Comparison of ENCODE assay signal across 37 cellular contexts in the genomic region with DNA sequence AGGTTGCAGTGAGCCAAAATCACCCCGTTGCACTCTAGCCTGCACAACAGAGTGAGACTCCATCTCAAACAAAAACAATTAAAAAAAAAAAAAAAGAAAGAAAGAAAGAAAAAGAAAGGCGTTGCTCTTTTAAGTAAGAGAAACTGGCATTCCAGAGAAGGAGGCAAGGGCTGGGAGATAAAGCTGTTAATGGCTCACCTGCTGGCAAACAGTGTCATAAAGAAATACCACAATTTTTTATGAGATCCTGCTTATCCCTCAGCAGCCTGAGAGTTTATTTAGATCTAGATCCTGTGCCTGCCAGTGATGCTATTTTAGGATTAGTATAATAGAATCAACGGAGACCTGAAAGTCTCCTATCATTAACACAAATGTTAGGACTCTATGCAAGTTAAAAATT. TPM values are rescaled to one million over a fixed set of nuclear protein-coding genes. Genes with fewer than 3 reads are reported as not detected.
"Had no signal": no experiment of that assay in that cellular context is flagged by ENCODE, and none has a peak within 500 bp of the region (broad histone marks: within the 10 kb centered on the region; RNA-seq: fewer than 3 reads in every experiment).

No MANE protein-coding gene starts in this region.

- H3K27ac Mint-ChIP-seq: activated CD4-positive, alpha-beta memory T cell treated with anti-CD3 and anti-CD28 coated beads, Interleukin-2, amount 10 ng/mL, durations not matched to agents 7 days and 5 days; activated CD8-positive, alpha-beta memory T cell treated with anti-CD3 and anti-CD28 coated beads, Interleukin-2, amount 10 ng/mL, durations not matched to agents 7 days and 5 days; activated naive CD4-positive, alpha-beta T cell treated with anti-CD3 and anti-CD28 coated beads, Interleukin-2, amount 10 ng/mL, durations not matched to agents 7 days and 5 days; activated naive CD8-positive, alpha-beta T cell; activated naive CD8-positive, alpha-beta T cell treated with anti-CD3 and anti-CD28 coated beads, Interleukin-2, amount 50 U/mL, for 24 hours; brain had no signal

- H3K9me3 Mint-ChIP-seq: activated CD4-positive, alpha-beta memory T cell treated with anti-CD3 and anti-CD28 coated beads, Interleukin-2, amount 10 ng/mL, durations not matched to agents 7 days and 5 days; activated naive CD4-positive, alpha-beta T cell treated with anti-CD3 and anti-CD28 coated beads, Interleukin-2, amount 10 ng/mL, durations not matched to agents 7 days and 5 days; activated naive CD8-positive, alpha-beta T cell treated with anti-CD3 and anti-CD28 coated beads, Interleukin-2, amount 50 U/mL, for 24 hours; brain had no signal

- H3K36me3 ChIP-seq: WERI-Rb-1 had no signal

- H3K27me3 Mint-ChIP-seq: activated naive CD4-positive, alpha-beta T cell treated with anti-CD3 and anti-CD28 coated beads, Interleukin-2, amount 10 ng/mL, durations not matched to agents 7 days and 5 days had no signal

- H3K27ac ChIP-seq: RWPE1, WERI-Rb-1 had no signal

- H3K4me1 Mint-ChIP-seq: activated CD4-positive, alpha-beta memory T cell treated with anti-CD3 and anti-CD28 coated beads, Interleukin-2, amount 10 ng/mL, durations not matched to agents 7 days and 5 days; activated CD8-positive, alpha-beta memory T cell treated with anti-CD3 and anti-CD28 coated beads, Interleukin-2, amount 10 ng/mL, durations not matched to agents 7 days and 5 days; activated naive CD4-positive, alpha-beta T cell treated with anti-CD3 and anti-CD28 coated beads, Interleukin-2, amount 10 ng/mL, durations not matched to agents 7 days and 5 days; activated naive CD8-positive, alpha-beta T cell treated with anti-CD3 and anti-CD28 coated beads, Interleukin-2, amount 50 U/mL, for 24 hours; brain had no signal

- DNase-seq: activated CD4-positive, alpha-beta memory T cell treated with anti-CD3 and anti-CD28 coated beads, Interleukin-2, amount 10 ng/mL, durations not matched to agents 7 days and 5 days; activated CD4-positive, alpha-beta T cell treated with anti-CD3 and anti-CD28 coated beads for 1 hour; activated CD4-positive, alpha-beta T cell treated with anti-CD3 and anti-CD28 coated beads for 48 hours; activated CD4-positive, CD25-positive, alpha-beta regulatory T cell; activated CD8-positive, alpha-beta memory T cell treated with anti-CD3 and anti-CD28 coated beads for 24 hours; activated CD8-positive, alpha-beta memory T cell treated with anti-CD3 and anti-CD28 coated beads, Interleukin-2, amount 10 ng/mL, durations not matched to agents 7 days and 5 days; activated CD8-positive, alpha-beta memory T cell treated with anti-CD3 and anti-CD28 coated beads, Interleukin-2, amount 50 U/mL, for 48 hours; activated effector memory CD4-positive, alpha-beta T cell treated with Interleukin-2 at 50 U/mL for 16 hours; activated naive CD4-positive, alpha-beta T cell treated with anti-CD3 and anti-CD28 coated beads, Interleukin-2, amount 10 ng/mL, durations not matched to agents 7 days and 5 days; activated naive CD8-positive, alpha-beta T cell treated with anti-CD3 and anti-CD28 coated beads, Interleukin-2, amount 50 U/mL, for 24 hours; activated T-cell treated with anti-CD3 and anti-CD28 coated beads, Interleukin-2, amount 50 U/mL, for 48 hours; anterior cingulate cortex; caudate nucleus; cerebellar nuclear complex; MM.1S; MV-4-11; NCI-H1092; NCI-H1436 treated with DMSO at 0.1 percent for 48 hours; NCI-H1694 treated with DMSO at 0.1 percent for 48 hours; NCI-H2029; NCI-H345; NCI-H524 treated with DMSO at 0.1 percent for 48 hours; NCI-H748 treated with DMSO at 0.1 percent for 48 hours; NK-92 treated with Interleukin-12 subunit alpha and Interleukin-12 subunit beta, amount 100 ng/mL, for 24 hours; PC-3; SIG-M5; SW 1271; T-helper 1 cell; T-helper 2 cell; T-helper 9 cell; WERI-Rb-1 had no signal

- H3K36me3 Mint-ChIP-seq: activated CD8-positive, alpha-beta memory T cell treated with anti-CD3 and anti-CD28 coated beads, Interleukin-2, amount 10 ng/mL, durations not matched to agents 7 days and 5 days; activated naive CD4-positive, alpha-beta T cell treated with anti-CD3 and anti-CD28 coated beads, Interleukin-2, amount 10 ng/mL, durations not matched to agents 7 days and 5 days; activated naive CD8-positive, alpha-beta T cell; brain had no signal

- ATAC-seq: activated CD8-positive, alpha-beta memory T cell treated with anti-CD3 and anti-CD28 coated beads, Interleukin-2, amount 10 ng/mL, durations not matched to agents 7 days and 5 days; activated naive CD8-positive, alpha-beta T cell treated with anti-CD3 and anti-CD28 coated beads, Interleukin-2, amount 50 U/mL, for 24 hours; PC-3; Right ventricle myocardium inferior had no signal

- H3K4me3 Mint-ChIP-seq: activated CD4-positive, alpha-beta memory T cell treated with anti-CD3 and anti-CD28 coated beads, Interleukin-2, amount 10 ng/mL, durations not matched to agents 7 days and 5 days; activated CD8-positive, alpha-beta memory T cell treated with anti-CD3 and anti-CD28 coated beads, Interleukin-2, amount 10 ng/mL, durations not matched to agents 7 days and 5 days; activated naive CD4-positive, alpha-beta T cell treated with anti-CD3 and anti-CD28 coated beads, Interleukin-2, amount 10 ng/mL, durations not matched to agents 7 days and 5 days; activated naive CD8-positive, alpha-beta T cell; activated naive CD8-positive, alpha-beta T cell treated with anti-CD3 and anti-CD28 coated beads, Interleukin-2, amount 50 U/mL, for 24 hours; brain had no signal

RNA-seq across cellular contexts. Expression of gene SLC19A3, which starts 16.3 kb away (rescaled TPM):
- total RNA-seq: activated CD4-positive, alpha-beta memory T cell treated with anti-CD3 and anti-CD28 coated beads, Interleukin-2, amount 10 ng/mL, durations not matched to agents 7 days and 5 days; activated CD8-positive, alpha-beta memory T cell treated with anti-CD3 and anti-CD28 coated beads, Interleukin-2, amount 10 ng/mL, durations not matched to agents 7 days and 5 days; bronchial epithelial cell had no signal

RNA-seq across cellular contexts. Expression of gene SCYGR6, which starts 23.0 kb away (rescaled TPM):
- total RNA-seq: activated CD4-positive, alpha-beta memory T cell treated with anti-CD3 and anti-CD28 coated beads, Interleukin-2, amount 10 ng/mL, durations not matched to agents 7 days and 5 days; activated CD8-positive, alpha-beta memory T cell treated with anti-CD3 and anti-CD28 coated beads, Interleukin-2, amount 10 ng/mL, durations not matched to agents 7 days and 5 days; bronchial epithelial cell; NCI-H460; PC-3; Right ventricle myocardium inferior had no signal

RNA-seq across cellular contexts. Expression of gene SCYGR7, which starts 26.6 kb away (rescaled TPM):
- total RNA-seq: activated CD4-positive, alpha-beta memory T cell treated with anti-CD3 and anti-CD28 coated beads, Interleukin-2, amount 10 ng/mL, durations not matched to agents 7 days and 5 days; activated CD8-positive, alpha-beta memory T cell treated with anti-CD3 and anti-CD28 coated beads, Interleukin-2, amount 10 ng/mL, durations not matched to agents 7 days and 5 days; bronchial epithelial cell; NCI-H460; PC-3; Right ventricle myocardium inferior had no signal

RNA-seq across cellular contexts. Expression of gene SCYGR5, which starts 35.0 kb away (rescaled TPM):
- total RNA-seq: activated CD4-positive, alpha-beta memory T cell treated with anti-CD3 and anti-CD28 coated beads, Interleukin-2, amount 10 ng/mL, durations not matched to agents 7 days and 5 days; activated CD8-positive, alpha-beta memory T cell treated with anti-CD3 and anti-CD28 coated beads, Interleukin-2, amount 10 ng/mL, durations not matched to agents 7 days and 5 days; bronchial epithelial cell; NCI-H460; PC-3; Right ventricle myocardium inferior had no signal

RNA-seq across cellular contexts. Expression of gene SCYGR8, which starts 44.1 kb away (rescaled TPM):
- total RNA-seq: activated CD4-positive, alpha-beta memory T cell treated with anti-CD3 and anti-CD28 coated beads, Interleukin-2, amount 10 ng/mL, durations not matched to agents 7 days and 5 days; activated CD8-positive, alpha-beta memory T cell treated with anti-CD3 and anti-CD28 coated beads, Interleukin-2, amount 10 ng/mL, durations not matched to agents 7 days and 5 days; bronchial epithelial cell; NCI-H460; PC-3; Right ventricle myocardium inferior had no signal
